Comparison of ENCODE assay signal across 31 cellular contexts in the genomic region with DNA sequence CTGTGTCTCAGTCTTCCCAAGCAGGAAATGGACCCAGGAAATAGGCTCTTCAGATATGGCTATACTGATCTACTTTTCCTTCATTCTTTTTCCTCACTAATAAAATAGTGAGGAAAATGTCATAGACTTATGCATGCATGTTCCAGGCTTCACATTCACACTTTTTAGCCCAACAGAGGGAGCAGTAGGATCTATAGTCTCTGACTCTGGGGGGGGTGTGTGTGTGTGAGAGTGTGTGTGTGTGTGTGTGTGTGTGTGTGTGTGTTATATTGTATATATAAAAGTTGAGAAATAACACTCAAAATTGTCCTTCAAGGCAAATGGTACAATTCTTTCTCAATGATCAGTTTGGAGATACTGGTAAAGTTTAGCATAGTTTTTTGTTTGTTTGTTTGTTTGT.
"Had no signal": no experiment of that assay in that cellular context is flagged by ENCODE, and none has a peak within 500 bp of the region (broad histone marks: within the 10 kb centered on the region; RNA-seq: fewer than 3 reads in every experiment).

No MANE protein-coding gene starts in this region.

- H3K27ac Mint-ChIP-seq: activated B cell treated with CpG ODN at 0.5 μM for 24 hours; activated CD4-positive, alpha-beta T cell treated with anti-CD3 and anti-CD28 coated beads for 36 hours; activated naive CD8-positive, alpha-beta T cell; activated T-helper 2 cell treated with anti-CD3 and anti-CD28 coated beads, Interferon-gamma antibody, Interleukin-2, Interleukin-4, amounts not matched to agents 10 μg/mL and 5 μg/mL and 100 μg/mL, durations not matched to agents 14 hours and 24 hours and 36 hours; naive thymus-derived CD8-positive, alpha-beta T cell; neural progenitor cell had no signal

- H3K36me3 Mint-ChIP-seq: activated naive CD8-positive, alpha-beta T cell; naive thymus-derived CD8-positive, alpha-beta T cell; neural progenitor cell had no signal

- H3K9me3 Mint-ChIP-seq: activated B cell treated with CpG ODN at 0.5 μM for 24 hours; activated T-cell treated with anti-CD3 and anti-CD28 coated beads, Interleukin-2, amount 50 U/mL, for 4 hours; activated T-helper 2 cell treated with anti-CD3 and anti-CD28 coated beads, Interferon-gamma antibody, Interleukin-2, Interleukin-4, amounts not matched to agents 10 μg/mL and 5 μg/mL and 100 μg/mL, durations not matched to agents 14 hours and 24 hours and 36 hours; naive thymus-derived CD8-positive, alpha-beta T cell; neural progenitor cell had no signal

- DNase-seq: activated B cell treated with CpG ODN at 0.5 μM for 24 hours; activated CD4-positive, alpha-beta T cell treated with anti-CD3 and anti-CD28 coated beads for 36 hours; activated CD4-positive, alpha-beta T cell treated with anti-CD3 and anti-CD28 coated beads, Interleukin-2, amount 50 U/mL, for 4 hours; activated CD8-positive, alpha-beta memory T cell treated with anti-CD3 and anti-CD28 coated beads, Interleukin-2, amount 50 U/mL, for 48 hours; activated naive CD4-positive, alpha-beta T cell; activated T-cell treated with anti-CD3 and anti-CD28 coated beads, Interleukin-2, amount 50 U/mL, for 4 hours; adrenal gland; brain microvascular endothelial cell; caudate nucleus; effector memory CD4-positive, alpha-beta T cell; glutamatergic neuron; kidney glomerular epithelial cell; left lung; naive thymus-derived CD8-positive, alpha-beta T cell; posterior cingulate gyrus; sigmoid colon; stimulated activated CD4-positive, alpha-beta T cell treated with anti-CD3 and anti-CD28 coated beads, Interleukin-15, amount 100 ng/mL, for 24 hours; stimulated activated CD4-positive, alpha-beta T cell treated with anti-CD3 and anti-CD28 coated beads, Interleukin-2, amount 100 ng/mL, for 48 hours; stimulated activated CD8-positive, alpha-beta memory T cell treated with anti-CD3 and anti-CD28 coated beads, Interleukin-4, amount 100 ng/mL, for 48 hours; stimulated activated naive CD4-positive, alpha-beta T cell; testis; trophoblast cell had no signal

- H3K4me1 Mint-ChIP-seq: activated B cell treated with CpG ODN at 0.5 μM for 24 hours; activated CD4-positive, alpha-beta T cell treated with anti-CD3 and anti-CD28 coated beads for 36 hours; naive thymus-derived CD8-positive, alpha-beta T cell had no signal

- H3K27ac ChIP-seq: adrenal gland, ascending aorta, brain microvascular endothelial cell, hepatocyte, left lung, neural progenitor cell, sigmoid colon, testis, vagina had no signal

- H3K4me3 ChIP-seq: adrenal gland, ascending aorta, hepatocyte, left lung, lung, neural progenitor cell, sigmoid colon, smooth muscle cell, testis, vagina had no signal

- H3K4me3 Mint-ChIP-seq: activated B cell treated with CpG ODN at 0.5 μM for 24 hours; activated CD4-positive, alpha-beta T cell treated with anti-CD3 and anti-CD28 coated beads for 36 hours; activated naive CD8-positive, alpha-beta T cell; activated T-cell treated with anti-CD3 and anti-CD28 coated beads, Interleukin-2, amount 50 U/mL, for 4 hours; naive thymus-derived CD8-positive, alpha-beta T cell; neural progenitor cell had no signal

- H3K27me3 Mint-ChIP-seq: activated B cell treated with CpG ODN at 0.5 μM for 24 hours had no signal

- ATAC-seq: activated CD4-positive, alpha-beta T cell treated with anti-CD3 and anti-CD28 coated beads for 36 hours; activated T-cell treated with anti-CD3 and anti-CD28 coated beads, Interleukin-2, amount 50 U/mL, for 4 hours; esophagus mucosa; left lung; naive thymus-derived CD8-positive, alpha-beta T cell had no signal
